ENCODE assay signal across 2 cellular contexts in genomic region chr1:35899941-35900340, GRCh38.
TF ChIP-seq lines count a peak whose summit lies in the region.

No MANE protein-coding gene starts in this region.

TF ChIP-seq in HCT116, 20 proteins besides CTCF, POLR2A, EP300 and RAD21:
- TF ChIP-seq ZFX (IDR thresholded peaks at IDR 0.05) (no peak), EZH2phosphoT487 (IDR thresholded peaks at IDR 0.05; ENCODE audit: borderline replicate concordance) (no peak), FOSL1 (IDR thresholded peaks at IDR 0.05; ENCODE audit: low read depth) (no peak), ATF3 (IDR thresholded peaks at IDR 0.05) (no peak), TCF7L2 (IDR thresholded peaks at IDR 0.05; ENCODE audit: borderline replicate concordance, extremely low read depth, insufficient read depth, insufficient read length) (no peak), ZNF274 (IDR thresholded peaks at IDR 0.05; ENCODE audit: low read depth, low read length) (no peak), SIN3A (IDR thresholded peaks at IDR 0.05; ENCODE audit: low read depth) (no peak), CEBPB (IDR thresholded peaks at IDR 0.05; ENCODE audit: low read depth) (no peak)

TF ChIP-seq in K562, 482 proteins besides CTCF, POLR2A, EP300 and RAD21:
- TF ChIP-seq FUS (optimal IDR thresholded peaks at IDR 0.05; ENCODE audit: low read depth, low read length): no peak
